Comparison of ENCODE assay signal across 9 cellular contexts in the genomic region with DNA sequence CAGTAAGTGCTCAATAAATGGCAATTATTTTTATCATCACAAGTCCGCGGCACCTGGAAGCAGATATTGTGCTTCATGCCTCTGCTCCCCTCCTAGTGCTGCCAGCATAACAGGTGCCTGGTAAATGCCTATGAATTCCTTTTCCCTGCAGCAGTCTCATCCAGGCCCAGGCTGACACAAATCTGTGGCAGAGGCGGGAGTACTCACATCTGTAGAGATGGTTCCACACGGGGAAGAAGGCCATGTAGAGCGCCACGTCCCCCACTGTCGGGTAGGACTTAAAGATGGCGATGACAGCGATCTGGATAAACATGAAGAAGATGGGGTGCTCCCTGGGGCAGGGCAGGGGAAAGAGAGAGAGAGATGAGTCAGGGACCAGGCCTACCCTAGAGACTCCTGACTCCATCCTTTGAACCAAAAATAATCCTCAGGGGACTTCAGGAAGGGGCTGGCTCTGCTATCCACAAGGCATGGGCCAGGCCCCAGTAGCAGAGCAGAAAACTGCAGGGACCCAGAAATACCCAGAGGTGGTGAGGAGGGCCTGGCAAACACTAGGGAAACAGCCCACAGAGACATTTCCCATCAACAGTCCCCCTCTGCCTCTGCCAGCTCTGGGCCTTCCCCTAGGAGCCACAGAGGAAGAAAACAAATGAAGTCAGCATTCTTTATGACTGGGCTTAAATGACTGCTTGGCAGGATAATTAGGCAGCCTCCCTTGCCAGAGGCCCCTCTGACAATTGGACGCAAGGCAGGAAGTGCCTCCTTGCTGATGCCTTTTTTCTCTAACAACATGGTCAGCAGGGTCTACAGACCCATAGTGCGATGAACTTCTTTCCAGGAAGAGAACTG. TPM values are rescaled to one million over a fixed set of nuclear protein-coding genes. Genes with fewer than 3 reads are reported as not detected.
DNase-seq lines count a peak whose midpoint lies in the region; ATAC-seq and TF ChIP-seq lines count a peak whose summit lies in the region.
"Had no signal": no experiment of that assay in that cellular context is flagged by ENCODE, and none has a peak within 500 bp of the region (broad histone marks: within the 10 kb centered on the region; RNA-seq: fewer than 3 reads in every experiment).

No MANE protein-coding gene starts in this region.

- H3K9me3 ChIP-seq in gastrocnemius medialis, result no peaks in the 10 kb centered on the region

- H3K4me3 ChIP-seq in fibroblast of villous mesenchyme (ENCODE audit: low read depth, low read length) (no peak overlapping the region), gastrocnemius medialis (no peak overlapping the region)

- H3K36me3 Mint-ChIP-seq in T-helper 2 cell treated with Interferon-gamma antibody and Interleukin-4, amounts not matched to agents 5 μg/mL and 100 μg/mL, for 36 hours (ENCODE audit: low read depth), result no peaks in the 10 kb centered on the region

- peaks cover 24% of the 10 kb centered on the region for H3K4me1 Mint-ChIP-seq in T-helper 2 cell treated with Interferon-gamma antibody and Interleukin-4, amounts not matched to agents 5 μg/mL and 100 μg/mL, for 36 hours (ENCODE audit: low read depth)

- ATAC-seq in gastrocnemius medialis (no peak), HG03442 (IDR thresholded peaks at IDR 0.05; ENCODE audit: unreplicated experiment) (no peak), HG02981 (IDR thresholded peaks at IDR 0.05; ENCODE audit: unreplicated experiment) (no peak)

- no peaks in the 10 kb centered on the region for H3K27me3 Mint-ChIP-seq in T-helper 2 cell treated with Interferon-gamma antibody and Interleukin-4, amounts not matched to agents 5 μg/mL and 100 μg/mL, for 36 hours (ENCODE audit: low read depth)

- H3K27me3 ChIP-seq in gastrocnemius medialis, result no peaks in the 10 kb centered on the region

- H3K9me3 Mint-ChIP-seq in T-helper 2 cell treated with Interferon-gamma antibody and Interleukin-4, amounts not matched to agents 5 μg/mL and 100 μg/mL, for 36 hours, result no peaks in the 10 kb centered on the region

- H3K4me1 ChIP-seq in gastrocnemius medialis, result peaks cover 24 to 35% of the 10 kb centered on the region in 2 donors

- peak overlapping the region in 3 of 4 donors; percentile 33 to 57 (median 42) for H3K27ac ChIP-seq in gastrocnemius medialis
- H3K27ac ChIP-seq: 22Rv1 had no signal

- no peak for TF ChIP-seq POLR2A in gastrocnemius medialis (IDR thresholded peaks at IDR 0.05)

- in situ Hi-C loops in gastrocnemius medialis (cut with MboI; ENCODE audit: low sequenced_read_pairs in 4 of 4), result loop anchor here in 3 of 4 donors (25.0 kb wide), 1 partner anchor 181 kb away; no protein-coding TSS in a partner anchor

- intact Hi-C loops in gastrocnemius medialis (cut with DNase I; ENCODE audit: low total_unique reads), result no loop called here

- no peaks in the 10 kb centered on the region for H3K36me3 ChIP-seq in gastrocnemius medialis

- peak overlapping the region; percentile 77 for H3K27ac Mint-ChIP-seq in T-helper 2 cell treated with Interferon-gamma antibody and Interleukin-4, amounts not matched to agents 5 μg/mL and 100 μg/mL, for 36 hours

- DNase-seq in DMS 273 (lab: John Stamatoyannopoulos, UW; ENCODE audit: unreplicated experiment), result peak; percentile 33
- no peak for DNase-seq in DMS 273 treated with DMSO at 0.1 percent for 48 hours (lab: John Stamatoyannopoulos, UW)
- DNase-seq in T-helper 2 cell treated with Interferon-gamma antibody and Interleukin-4, amounts not matched to agents 5 μg/mL and 100 μg/mL, for 36 hours (ENCODE audit: low spot score), result peak; percentile 32
- DNase-seq in fibroblast of villous mesenchyme (ENCODE audit: low read depth), result peak; percentile 59
- DNase-seq in gastrocnemius medialis, result no peak
- no peak for DNase-seq in NCI-H748 (lab: John Stamatoyannopoulos, UW; ENCODE audit: unreplicated experiment)

- H3K4me3 Mint-ChIP-seq in T-helper 2 cell treated with Interferon-gamma antibody and Interleukin-4, amounts not matched to agents 5 μg/mL and 100 μg/mL, for 36 hours, result no peak overlapping the region

- TF ChIP-seq CTCF in fibroblast of villous mesenchyme (IDR thresholded peaks at IDR 0.05; ENCODE audit: insufficient read depth, low read depth, low read length) (no peak), gastrocnemius medialis (IDR thresholded peaks at IDR 0.05 in 4 of 5, conservative IDR thresholded peaks at IDR 0.05 in 1 of 5) (no peak)

RNA-seq across cellular contexts. Expression of a gene that starts 23.0 kb away (rescaled TPM):
- total RNA-seq in fibroblast of villous mesenchyme (13.4 and 17.1 TPM in 2 replicates), gastrocnemius medialis (10 to 100 TPM; 41.5 to 62.7 (median 56.4) TPM)

Comparison
In these comparisons a context has a peak if more than half of its experiments do, and no peak if none do; other contexts are left out.
1. DNase-seq: peak in DMS 273 (single experiment), T-helper 2 cell treated with Interferon-gamma antibody and Interleukin-4, amounts not matched to agents 5 μg/mL and 100 μg/mL, for 36 hours (single experiment) and fibroblast of villous mesenchyme (single experiment); none in DMS 273 treated with DMSO at 0.1 percent for 48 hours (single experiment), gastrocnemius medialis (0 of 2) and NCI-H748 (single experiment).